In the genomic region with DNA sequence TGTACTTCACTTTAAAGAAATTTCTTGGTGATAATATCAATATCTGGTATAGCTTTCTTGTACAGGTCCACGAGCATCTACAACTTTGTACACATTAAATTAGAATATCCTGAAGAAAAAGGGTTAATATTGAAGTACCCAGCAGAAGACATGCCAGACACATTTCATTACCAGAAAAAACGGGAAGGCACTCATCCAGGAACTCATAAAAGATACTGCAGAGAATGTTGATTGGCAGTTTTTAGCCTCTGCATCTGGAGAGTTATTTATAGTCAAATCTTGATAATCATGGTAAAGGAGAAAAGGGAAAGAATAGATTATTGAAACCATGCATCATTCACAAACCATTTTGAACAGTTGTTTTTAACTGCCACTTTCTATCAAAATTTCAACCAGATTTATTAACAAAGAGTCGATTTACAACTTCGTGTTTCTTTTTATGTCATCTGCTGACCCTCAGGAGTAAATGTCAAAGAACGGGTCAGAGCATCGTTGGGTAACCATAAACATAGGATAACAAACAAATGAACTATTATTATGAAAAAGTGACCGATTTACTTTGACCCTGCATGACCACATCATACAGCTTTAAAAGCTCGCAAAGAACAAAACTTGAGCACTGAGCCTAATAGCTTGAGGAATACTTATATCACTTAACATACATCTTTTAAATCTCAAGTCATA, we compare ENCODE assay signal across 28 cellular contexts.
"Had no signal": no experiment of that assay in that cellular context is flagged by ENCODE, and none has a peak within 500 bp of the region (broad histone marks: within the 10 kb centered on the region; RNA-seq: fewer than 3 reads in every experiment).

No MANE protein-coding gene starts in this region.

- H3K27ac ChIP-seq: breast epithelium, Peyer's patch, RWPE1, SJSA1 had no signal

- H3K4me1 ChIP-seq: breast epithelium, Peyer's patch had no signal

- FAIRE-seq: K562 had no signal

- H3K4me3 ChIP-seq: breast epithelium, K562, Peyer's patch, SJSA1 had no signal

- DNase-seq: activated CD4-positive, alpha-beta T cell treated with anti-CD3 and anti-CD28 coated beads for 48 hours; activated CD4-positive, alpha-beta T cell treated with anti-CD3 and anti-CD28 coated beads, Interleukin-2, amount 50 U/mL, for 4 hours; activated CD4-positive, CD25-positive, alpha-beta regulatory T cell treated with anti-CD3 and anti-CD28 coated beads, Interleukin-2, amount 50 U/mL, for 72 hours; activated CD8-positive, alpha-beta memory T cell treated with anti-CD3 and anti-CD28 coated beads, Interleukin-2, amount 50 U/mL, for 48 hours; activated CD8-positive, alpha-beta T cell treated with anti-CD3 and anti-CD28 coated beads, Interleukin-2, amount 10 ng/mL, durations not matched to agents 7 days and 5 days; activated naive CD4-positive, alpha-beta T cell; activated T-cell treated with anti-CD3 and anti-CD28 coated beads, Interleukin-2, amount 50 U/mL, for 1 hour; aorta; caudate nucleus; MV-4-11; NCI-H1092 treated with DMSO at 0.1 percent for 48 hours; NCI-H1417 treated with DMSO at 0.1 percent for 48 hours; NCI-H1694; NCI-H2029; NCI-H2107; NCI-H2171 treated with DMSO at 0.1 percent for 48 hours; NCI-H345; NCI-H510A; NCI-H526 treated with DMSO at 0.1 percent for 48 hours; NCI-H82; OCI-M1; Peyer's patch; SHP77 had no signal

- H3K27me3 ChIP-seq: breast epithelium, Peyer's patch, SJSA1 had no signal

- ATAC-seq: activated CD8-positive, alpha-beta T cell treated with anti-CD3 and anti-CD28 coated beads, Interleukin-2, amount 10 ng/mL, durations not matched to agents 7 days and 5 days; K562; WTC11 had no signal

- H3K36me3 ChIP-seq: breast epithelium, Peyer's patch, SJSA1 had no signal

- H3K9me3 ChIP-seq: breast epithelium, Peyer's patch had no signal
